ENCODE assay signal across 15 cellular contexts in genomic region chr12:113055594-113056380, GRCh38. TPM values are rescaled to one million over a fixed set of nuclear protein-coding genes. Genes with fewer than 3 reads are reported as not detected.
DNase-seq lines count a peak whose midpoint lies in the region; ATAC-seq and TF ChIP-seq lines count a peak whose summit lies in the region.
"Had no signal": no experiment of that assay in that cellular context is flagged by ENCODE, and none has a peak within 500 bp of the region (broad histone marks: within the 10 kb centered on the region; RNA-seq: fewer than 3 reads in every experiment).

No MANE protein-coding gene starts in this region.

- DNase-seq in heart right ventricle, result no peak
- no peak for DNase-seq in right atrium auricular region (ENCODE audit: low spot score)
- peak in 1 of 3 donors; percentile 80 for DNase-seq in right lobe of liver
- DNase-seq in testis, result peak; percentile 44
- DNase-seq in stimulated activated CD4-positive, alpha-beta T cell treated with anti-CD3 and anti-CD28 coated beads, Interleukin-2, amount 100 ng/mL, for 48 hours, result no peak
- DNase-seq in tibial artery, result no peak
- DNase-seq: amniotic stem cell, BE2C, erythroblast, NCI-H2029 treated with DMSO at 0.1 percent for 48 hours, PC-9, uterus had no signal

- H3K27ac Mint-ChIP-seq in activated T-helper 17 cell treated with anti-CD3 and anti-CD28 coated beads, Interleukin-2, amount 50 U/mL, for 72 hours, result peak overlapping the region; percentile 68

- ATAC-seq in heart right ventricle (peak in 3 of 8 donors; percentile 20 to 52 (median 24)), right lobe of liver (peak in 3 of 4 donors; percentile 56 to 88 (median 61)), HG02981 (IDR thresholded peaks at IDR 0.05; ENCODE audit: unreplicated experiment) (no peak)
- no peak for ATAC-seq in activated T-helper 17 cell treated with anti-CD3 and anti-CD28 coated beads, Interleukin-2, amount 50 U/mL, for 72 hours (replicated peaks)

- intact Hi-C loops in heart right ventricle (cut with DNase I), result loop anchor here in 3 of 10 donors (5.0 to 10.0 kb wide), 2 partner anchors 37 to 99 kb away; no protein-coding TSS in a partner anchor
- intact Hi-C loops in right lobe of liver (cut with DNase I), result no loop called here
- intact Hi-C loops in testis (cut with DNase I; ENCODE audit: low total_unique reads), result loop anchor here (10.0 kb wide), 1 partner anchor 99 kb away; no protein-coding TSS in a partner anchor
- intact Hi-C loops in tibial artery (cut with DNase I; ENCODE audit: low total_unique reads), result no loop called here

- H3K9me3 ChIP-seq in heart right ventricle (no peaks in the 10 kb centered on the region), right atrium auricular region (no peaks in the 10 kb centered on the region), right lobe of liver (no peaks in the 10 kb centered on the region), testis (no peaks in the 10 kb centered on the region), tibial artery (no peaks in the 10 kb centered on the region)
- H3K9me3 ChIP-seq: BE2C, uterus had no signal

- peaks cover 0 to 16% (median 14%) of the 10 kb centered on the region in 9 donors for H3K4me1 ChIP-seq in heart right ventricle
- peaks cover 0 to 14% of the 10 kb centered on the region in 2 donors for H3K4me1 ChIP-seq in right atrium auricular region
- no peaks in the 10 kb centered on the region for H3K4me1 ChIP-seq in right lobe of liver
- peaks cover 3% of the 10 kb centered on the region for H3K4me1 ChIP-seq in testis
- peaks cover 0 to 12% (median 12%) of the 10 kb centered on the region in 4 donors for H3K4me1 ChIP-seq in tibial artery

- H3K4me3 ChIP-seq in heart right ventricle, result peak overlapping the region in 8 of 10 donors; percentile 44 to 66 (median 60)
- peak overlapping the region in 1 of 2 donors; percentile 59 for H3K4me3 ChIP-seq in right atrium auricular region
- peak overlapping the region in 2 of 3 donors; percentile 61 to 80 for H3K4me3 ChIP-seq in right lobe of liver
- H3K4me3 ChIP-seq in testis, result peak overlapping the region in 1 of 2 donors; percentile 81
- H3K4me3 ChIP-seq in tibial artery, result no peak overlapping the region
- H3K4me3 ChIP-seq: PC-9 had no signal

- no peaks in the 10 kb centered on the region for H3K27me3 Mint-ChIP-seq in activated T-helper 17 cell treated with anti-CD3 and anti-CD28 coated beads, Interleukin-2, amount 50 U/mL, for 72 hours

- H3K9me3 Mint-ChIP-seq in activated T-helper 17 cell treated with anti-CD3 and anti-CD28 coated beads, Interleukin-2, amount 50 U/mL, for 72 hours, result no peaks in the 10 kb centered on the region

- TF ChIP-seq POLR2A in right lobe of liver (IDR thresholded peaks at IDR 0.05) (no peak), testis (IDR thresholded peaks at IDR 0.05) (no peak)

- 47 to 51% methylated on average over 13 of the region's 13 CpGs for WGBS in heart right ventricle, 2 donors
- WGBS in right lobe of liver (ENCODE audit: insufficient coverage, low coverage, low lambda C conversion rate, missing lambda C conversion rate), result 47% methylated on average over 8 of the region's 13 CpGs
- 15 to 35% methylated on average over 7 to 13 of the region's 13 CpGs for WGBS in testis, 2 donors

- H3K4me1 Mint-ChIP-seq in activated T-helper 17 cell treated with anti-CD3 and anti-CD28 coated beads, Interleukin-2, amount 50 U/mL, for 72 hours, result peaks cover 8% of the 10 kb centered on the region

- peak overlapping the region; percentile 77 for H3K4me3 Mint-ChIP-seq in activated T-helper 17 cell treated with anti-CD3 and anti-CD28 coated beads, Interleukin-2, amount 50 U/mL, for 72 hours

- no peak overlapping the region for H3K27ac ChIP-seq in heart right ventricle
- no peak overlapping the region for H3K27ac ChIP-seq in right atrium auricular region
- no peak overlapping the region for H3K27ac ChIP-seq in right lobe of liver
- peak overlapping the region in 1 of 2 donors; percentile 64 for H3K27ac ChIP-seq in testis
- H3K27ac ChIP-seq in tibial artery, result no peak overlapping the region
- H3K27ac ChIP-seq: PC-9, uterus had no signal

- no peak for TF ChIP-seq CTCF in heart right ventricle (IDR thresholded peaks at IDR 0.05)
- no peak for TF ChIP-seq CTCF in right atrium auricular region (IDR thresholded peaks at IDR 0.05)
- TF ChIP-seq CTCF in right lobe of liver (IDR thresholded peaks at IDR 0.05), result no peak
- no peak for TF ChIP-seq CTCF in testis (IDR thresholded peaks at IDR 0.05)
- TF ChIP-seq CTCF in tibial artery (IDR thresholded peaks at IDR 0.05), result no peak

- H3K36me3 ChIP-seq in heart right ventricle (no peaks in the 10 kb centered on the region), right atrium auricular region (no peaks in the 10 kb centered on the region), right lobe of liver (no peaks in the 10 kb centered on the region), testis (ENCODE audit: low read depth, missing control alignments) (no peaks in the 10 kb centered on the region), tibial artery (no peaks in the 10 kb centered on the region)
- H3K36me3 ChIP-seq: BE2C, uterus had no signal

- H3K27me3 ChIP-seq in heart right ventricle (peaks cover 0 to 77% (median 46%) of the 10 kb centered on the region in 7 donors), right atrium auricular region (peaks cover 2 to 6% of the 10 kb centered on the region in 2 donors), right lobe of liver (no peaks in the 10 kb centered on the region), testis (no peaks in the 10 kb centered on the region), tibial artery (peaks cover 0 to 72% of the 10 kb centered on the region in 2 donors)
- H3K27me3 ChIP-seq: uterus had no signal

- H3K36me3 Mint-ChIP-seq in activated T-helper 17 cell treated with anti-CD3 and anti-CD28 coated beads, Interleukin-2, amount 50 U/mL, for 72 hours (ENCODE audit: low read depth), result peaks cover 4% of the 10 kb centered on the region

RNA-seq across cellular contexts. Expression of gene DTX1, which starts 0.7 kb away (rescaled TPM):
- 1 to 10 TPM in 9 of 10 donors, under 1 TPM in 1; 0.94 to 6.4 (median 1.8) TPM for total RNA-seq in heart right ventricle
- 1 to 10 TPM; 1.0 to 1.1 TPM for polyA plus RNA-seq in heart right ventricle
- 1 to 10 TPM; 1.2 to 4.0 TPM for total RNA-seq in right atrium auricular region
- 10 to 100 TPM; 13.2 to 17.4 TPM for total RNA-seq in activated T-helper 17 cell treated with anti-CD3 and anti-CD28 coated beads, Interleukin-2, amount 50 U/mL, for 72 hours
- total RNA-seq in right lobe of liver, result 10 to 100 TPM in 5 of 6 experiments, 1 to 10 TPM in 1; 1.4 to 51.2 (median 20.0) TPM
- 10 to 100 TPM; 22.8 to 26.9 TPM for total RNA-seq in testis
- 15.0 TPM for polyA plus RNA-seq in testis (ENCODE audit: insufficient read depth, low read depth, low replicate concordance)
- total RNA-seq: pulmonary artery endothelial cell had no signal

Comparison
In these comparisons a context has a peak if more than half of its experiments do, and no peak if none do; other contexts are left out.
1. ATAC-seq: peak in right lobe of liver (3 of 4); none in activated T-helper 17 cell treated with anti-CD3 and anti-CD28 coated beads, Interleukin-2, amount 50 U/mL, for 72 hours (single experiment) and HG02981 (single experiment).
2. H3K4me3 ChIP-seq: peak in heart right ventricle (8 of 10) and right lobe of liver (2 of 3); none in tibial artery (0 of 2).